Comparison of ENCODE assay signal across 2 cellular contexts in the genomic region with DNA sequence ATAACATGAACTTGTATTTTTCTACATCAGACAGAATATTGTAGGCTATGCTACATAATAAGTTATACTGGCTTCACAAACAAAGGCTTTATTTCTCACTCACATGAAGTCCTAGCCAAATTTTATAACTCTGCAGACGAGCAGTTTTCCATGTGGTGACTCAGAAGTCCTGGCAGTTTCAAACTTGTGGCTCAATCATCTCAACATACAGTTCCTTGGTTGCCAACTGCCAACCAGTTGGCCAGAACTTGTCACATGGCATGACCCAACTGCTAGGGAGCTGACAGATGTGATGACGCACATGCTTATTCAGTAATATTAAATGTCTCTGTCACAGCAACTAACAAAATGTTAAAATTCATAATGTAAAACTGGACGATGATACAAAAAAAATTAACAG.
TF ChIP-seq lines count a peak whose summit lies in the region.

No MANE protein-coding gene starts in this region.

TF ChIP-seq in A549, 52 proteins besides CTCF, POLR2A, EP300 and RAD21 (continued from another document):
- TF ChIP-seq, protein P1, sequence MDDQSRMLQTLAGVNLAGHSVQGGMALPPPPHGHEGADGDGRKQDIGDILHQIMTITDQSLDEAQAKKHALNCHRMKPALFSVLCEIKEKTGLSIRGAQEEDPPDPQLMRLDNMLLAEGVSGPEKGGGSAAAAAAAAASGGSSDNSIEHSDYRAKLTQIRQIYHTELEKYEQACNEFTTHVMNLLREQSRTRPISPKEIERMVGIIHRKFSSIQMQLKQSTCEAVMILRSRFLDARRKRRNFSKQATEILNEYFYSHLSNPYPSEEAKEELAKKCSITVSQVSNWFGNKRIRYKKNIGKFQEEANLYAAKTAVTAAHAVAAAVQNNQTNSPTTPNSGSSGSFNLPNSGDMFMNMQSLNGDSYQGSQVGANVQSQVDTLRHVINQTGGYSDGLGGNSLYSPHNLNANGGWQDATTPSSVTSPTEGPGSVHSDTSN (IDR thresholded peaks at IDR 0.05): no peak
- TF ChIP-seq EHF (CRISPR knock-in tag; IDR thresholded peaks at IDR 0.05) (no peak), JUN (IDR thresholded peaks at IDR 0.05) (no peak), HEYL (CRISPR knock-in tag; IDR thresholded peaks at IDR 0.05) (no peak)

TF ChIP-seq in IMR-90, 13 proteins besides CTCF, POLR2A, EP300 and RAD21 (continued from another document):
- TF ChIP-seq, protein P2, sequence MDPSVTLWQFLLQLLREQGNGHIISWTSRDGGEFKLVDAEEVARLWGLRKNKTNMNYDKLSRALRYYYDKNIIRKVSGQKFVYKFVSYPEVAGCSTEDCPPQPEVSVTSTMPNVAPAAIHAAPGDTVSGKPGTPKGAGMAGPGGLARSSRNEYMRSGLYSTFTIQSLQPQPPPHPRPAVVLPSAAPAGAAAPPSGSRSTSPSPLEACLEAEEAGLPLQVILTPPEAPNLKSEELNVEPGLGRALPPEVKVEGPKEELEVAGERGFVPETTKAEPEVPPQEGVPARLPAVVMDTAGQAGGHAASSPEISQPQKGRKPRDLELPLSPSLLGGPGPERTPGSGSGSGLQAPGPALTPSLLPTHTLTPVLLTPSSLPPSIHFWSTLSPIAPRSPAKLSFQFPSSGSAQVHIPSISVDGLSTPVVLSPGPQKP (IDR thresholded peaks at IDR 0.05; ENCODE audit: borderline replicate concordance, low read depth, low read length): no peak
- TF ChIP-seq, protein P3, sequence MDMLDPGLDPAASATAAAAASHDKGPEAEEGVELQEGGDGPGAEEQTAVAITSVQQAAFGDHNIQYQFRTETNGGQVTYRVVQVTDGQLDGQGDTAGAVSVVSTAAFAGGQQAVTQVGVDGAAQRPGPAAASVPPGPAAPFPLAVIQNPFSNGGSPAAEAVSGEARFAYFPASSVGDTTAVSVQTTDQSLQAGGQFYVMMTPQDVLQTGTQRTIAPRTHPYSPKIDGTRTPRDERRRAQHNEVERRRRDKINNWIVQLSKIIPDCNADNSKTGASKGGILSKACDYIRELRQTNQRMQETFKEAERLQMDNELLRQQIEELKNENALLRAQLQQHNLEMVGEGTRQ (IDR thresholded peaks at IDR 0.05; ENCODE audit: low read depth, low read length): peak; percentile 86
- TF ChIP-seq MAZ (IDR thresholded peaks at IDR 0.05; ENCODE audit: borderline replicate concordance, low read depth, low read length): no peak
- no peak for TF ChIP-seq RFX5 (IDR thresholded peaks at IDR 0.05; ENCODE audit: low read depth, low read length)
- peak; percentile 57; the same call in 1 of the 2 replicates for TF ChIP-seq FOS (IDR thresholded peaks at IDR 0.05; ENCODE audit: low read depth, low read length)
- no peak for TF ChIP-seq SMC3 (IDR thresholded peaks at IDR 0.05; ENCODE audit: low read depth, low read length)
- TF ChIP-seq MXI1 (IDR thresholded peaks at IDR 0.05; ENCODE audit: borderline replicate concordance, low read depth, low read length): no peak
- TF ChIP-seq CEBPB (IDR thresholded peaks at IDR 0.05; ENCODE audit: low read depth, low read length): peak; percentile 72
- no peak for TF ChIP-seq CHD1 (IDR thresholded peaks at IDR 0.05; ENCODE audit: low read depth, low read length)
- no peak for TF ChIP-seq RCOR1 (IDR thresholded peaks at IDR 0.05; ENCODE audit: insufficient replicate concordance, low read length)
